16 cellular contexts compared by ENCODE assay signal in the genomic region with DNA sequence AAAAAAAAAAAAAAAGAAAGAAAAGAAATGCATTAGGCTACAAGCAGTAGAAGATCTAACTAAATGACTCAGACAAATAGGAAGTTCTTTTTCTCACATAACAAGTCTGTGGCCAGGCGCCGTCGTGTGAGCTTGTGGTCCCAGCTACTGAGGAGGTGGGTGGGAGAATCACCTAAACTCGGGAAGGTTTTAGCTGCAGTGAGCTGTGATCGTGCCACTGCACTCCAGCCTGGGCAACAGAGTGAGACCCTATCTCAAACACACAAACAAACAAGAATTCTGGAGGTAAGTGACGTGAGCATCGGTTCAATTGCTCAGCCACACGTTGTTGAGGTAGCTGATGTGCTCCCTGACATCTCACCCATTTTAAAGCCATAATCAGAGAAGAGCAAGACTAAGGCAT. TPM values are rescaled to one million over a fixed set of nuclear protein-coding genes. Genes with fewer than 3 reads are reported as not detected.
DNase-seq lines count a peak whose midpoint lies in the region; ATAC-seq, FAIRE-seq and TF ChIP-seq lines count a peak whose summit lies in the region.
"Had no signal": no experiment of that assay in that cellular context is flagged by ENCODE, and none has a peak within 500 bp of the region (broad histone marks: within the 10 kb centered on the region; RNA-seq: fewer than 3 reads in every experiment).

No MANE protein-coding gene starts in this region.

- peaks cover 20% of the 10 kb centered on the region for H3K4me1 Mint-ChIP-seq in stimulated activated memory B cell treated with anti-CD40 and anti-IgM and Interleukin-4, amounts not matched to agents 10 μg/mL and 1 μg/mL and 100 μg/mL, for 72 hours
- H3K4me1 Mint-ChIP-seq: H9 had no signal

- TF ChIP-seq EP300 in HepG2 (IDR thresholded peaks at IDR 0.05; ENCODE audit: low read depth in 2 of 2, low read length in 2 of 2) (no peak), HepG2 (CRISPR knock-in tag; IDR thresholded peaks at IDR 0.05; ENCODE audit: borderline replicate concordance) (no peak)

- TF ChIP-seq CTCF in HepG2 (CRISPR knock-in tag; IDR thresholded peaks at IDR 0.05) = no peak

- no peaks in the 10 kb centered on the region for H3K9me3 ChIP-seq in HepG2 (ENCODE audit: low read length)
- H3K9me3 ChIP-seq: MG63, stomach had no signal

- H3K79me2 ChIP-seq in HepG2 (ENCODE audit: insufficient read depth, low read length) = no peaks in the 10 kb centered on the region

- H4K20me1 ChIP-seq in HepG2 (ENCODE audit: insufficient read depth, low read length) = no peaks in the 10 kb centered on the region

- H3K9ac ChIP-seq in HepG2 (ENCODE audit: insufficient read depth, low read depth, low read length) = no peak overlapping the region

- no TSS peak for BruUV-seq in HepG2 (replicated peaks; lab: Mats Ljungman, UMichigan)

- H3K4me3 Mint-ChIP-seq in stimulated activated memory B cell treated with anti-CD40 and anti-IgM and Interleukin-4, amounts not matched to agents 10 μg/mL and 1 μg/mL and 100 μg/mL, for 72 hours = no peak overlapping the region
- H3K4me3 Mint-ChIP-seq: H9 had no signal

- H2AFZ ChIP-seq in HepG2 (ENCODE audit: low read length) = peak overlapping the region; percentile 56

- DNase-seq in activated T-cell treated with anti-CD3 and anti-CD28 coated beads for 1 hour (ENCODE audit: low read depth) = peak; percentile 6
- no peak for DNase-seq in activated T-cell treated with anti-CD3 and anti-CD28 coated beads for 4 hours
- peak; percentile 3 to 25 (median 7) for DNase-seq in activated CD8-positive, alpha-beta memory T cell treated with anti-CD3 and anti-CD28 coated beads for 48 hours (ENCODE audit: low read depth in 2 of 3, low spot score in 2 of 3)
- DNase-seq in HepG2 (ENCODE audit: low spot score) = no peak
- DNase-seq in globus pallidus (ENCODE audit: low spot score) = no peak
- DNase-seq: caudate nucleus, H9, mesendoderm, MG63, NCI-H526 treated with DMSO at 0.1 percent for 48 hours, SHP77 treated with DMSO at 0.1 percent for 48 hours, stomach had no signal

- H3K9me3 Mint-ChIP-seq in stimulated activated memory B cell treated with anti-CD40 and anti-IgM and Interleukin-4, amounts not matched to agents 10 μg/mL and 1 μg/mL and 100 μg/mL, for 72 hours = no peaks in the 10 kb centered on the region
- H3K9me3 Mint-ChIP-seq: H9 had no signal

- peak overlapping the region in 2 of 3 experiments; percentile 0 to 24; a peak in 1 of 6 replicates for H3K4me3 ChIP-seq in HepG2 (replicated peaks in 1 of 3; ENCODE audit: insufficient read depth in 1 of 3, low read depth in 2 of 3, low read length in 3 of 3)
- H3K4me3 ChIP-seq: MG63, stomach had no signal

- no peaks in the 10 kb centered on the region for H3K36me3 ChIP-seq in HepG2 (replicated peaks in 1 of 2; ENCODE audit: control insufficient read depth in 1 of 2, insufficient read depth in 2 of 2, low read length in 2 of 2)
- H3K36me3 ChIP-seq: MG63, stomach had no signal

- TF ChIP-seq POLR2A in HepG2 (IDR thresholded peaks at IDR 0.05; ENCODE audit: insufficient read depth in 1 of 2, low read depth in 2 of 2, low read length in 2 of 2) = no peak

- CTCF ChIA-PET in HepG2 (lab: Yijun Ruan, JAX; ENCODE audit: low intra/inter-chr PET ratio, low total read pairs) = no interaction called here

- H3K36me3 Mint-ChIP-seq in stimulated activated memory B cell treated with anti-CD40 and anti-IgM and Interleukin-4, amounts not matched to agents 10 μg/mL and 1 μg/mL and 100 μg/mL, for 72 hours = no peaks in the 10 kb centered on the region

- H3K4me1 ChIP-seq in HepG2 (ENCODE audit: insufficient read depth, low read length) = peaks cover 54% of the 10 kb centered on the region
- H3K4me1 ChIP-seq: stomach had no signal

- 25% methylated on average over 8 of the region's 8 CpGs for WGBS in HepG2 (ENCODE audit: low lambda C conversion rate)

- H3K4me2 ChIP-seq in HepG2 (ENCODE audit: low read depth, low read length) = peak overlapping the region; percentile 66

- H3K27me3 ChIP-seq in HepG2 (ENCODE audit: control insufficient read depth in 1 of 2, insufficient read depth in 2 of 2, low read length in 2 of 2) = no peaks in the 10 kb centered on the region; a peak in 2 of 5 replicates
- H3K27me3 ChIP-seq: MG63 had no signal

- ATAC-seq in HepG2 (peak; percentile 24), GM18517 (IDR thresholded peaks at IDR 0.05; ENCODE audit: unreplicated experiment) (no peak), HG02642 (IDR thresholded peaks at IDR 0.05; ENCODE audit: poor library complexity, unreplicated experiment) (no peak)
- ATAC-seq in stimulated activated memory B cell treated with anti-CD40 and anti-IgM and Interleukin-4, amounts not matched to agents 10 μg/mL and 1 μg/mL and 100 μg/mL, for 72 hours = peak; percentile 75
- ATAC-seq: esophagus mucosa had no signal

- POLR2A ChIA-PET in HepG2 (lab: Yijun Ruan, JAX) = interaction anchor here (0.7 to 0.8 kb wide), 2 partner anchors 14 to 66 kb away, joined by 3 to 5 read pairs; no protein-coding TSS in a partner anchor

- no peaks in the 10 kb centered on the region for H3K27me3 Mint-ChIP-seq in stimulated activated memory B cell treated with anti-CD40 and anti-IgM and Interleukin-4, amounts not matched to agents 10 μg/mL and 1 μg/mL and 100 μg/mL, for 72 hours

- H3K27ac ChIP-seq in HepG2 (ENCODE audit: extremely low read length, insufficient read depth, low read length) = no peak overlapping the region
- H3K27ac ChIP-seq: stomach had no signal

- in situ Hi-C loops in HepG2 (cut with HindIII; ENCODE audit: extremely low pct_ligation_motif_present, low pct_unique_long_range_greater_than_20kb) = no loop called here

- H3K27ac Mint-ChIP-seq in stimulated activated memory B cell treated with anti-CD40 and anti-IgM and Interleukin-4, amounts not matched to agents 10 μg/mL and 1 μg/mL and 100 μg/mL, for 72 hours = peak overlapping the region; percentile 7
- H3K27ac Mint-ChIP-seq: H9 had no signal

- no peak for FAIRE-seq in HepG2 (lab: Jason Lieb, UNC)

- intact Hi-C loops in HepG2 (cut with micrococcal nuclease; ENCODE audit: unreplicated experiment) = no loop called here

- no peak for TF ChIP-seq RAD21 in HepG2 (CRISPR knock-in tag; IDR thresholded peaks at IDR 0.05)

TF ChIP-seq in HepG2, 621 proteins besides CTCF, POLR2A, EP300 and RAD21:
- TF ChIP-seq ZMYM4 (CRISPR knock-in tag; IDR thresholded peaks at IDR 0.05) = no peak
- peak; percentile 96 for TF ChIP-seq ZNF121 (CRISPR knock-in tag; IDR thresholded peaks at IDR 0.05)
- TF ChIP-seq ZNF256 (CRISPR knock-in tag; conservative IDR thresholded peaks at IDR 0.05) = no peak
- TF ChIP-seq ZNF354B (CRISPR knock-in tag; IDR thresholded peaks at IDR 0.05) = no peak
- 0 out of 2 replicates have a peak, but pooled peaks have one; percentile 38 for TF ChIP-seq ZMYM3 (CRISPR knock-in tag; IDR thresholded peaks at IDR 0.05)
- TF ChIP-seq TBP (CRISPR knock-in tag; IDR thresholded peaks at IDR 0.05) = no peak
- no peak for TF ChIP-seq ZBTB42 (CRISPR knock-in tag; IDR thresholded peaks at IDR 0.05)
- TF ChIP-seq ZC3H4 (CRISPR knock-in tag; IDR thresholded peaks at IDR 0.05; ENCODE audit: borderline replicate concordance) = no peak
- no peak for TF ChIP-seq ZNF496 (CRISPR knock-in tag; IDR thresholded peaks at IDR 0.05; ENCODE audit: insufficient replicate concordance)
- TF ChIP-seq HDAC6 (IDR thresholded peaks at IDR 0.05; ENCODE audit: low read depth, low read length) = no peak
- no peak for TF ChIP-seq ZNF572 (CRISPR knock-in tag; IDR thresholded peaks at IDR 0.05)

RNA-seq across cellular contexts. Expression of gene SLC23A2, which starts 37.9 kb away (rescaled TPM):
- 26.2 and 42.2 TPM in 2 replicates for total RNA-seq in HepG2 (2016; rRNA removed; fragmentation: Illumina TruSeq; extraction: Trizol)
- 4.3 and 5.6 TPM in 2 replicates for total RNA-seq in HepG2 (2016; cell fraction: cytosol; rRNA removed; fragmentation: Illumina TruSeq; extraction: Trizol; ENCODE audit: low read depth)
- total RNA-seq in HepG2 (2016; cell fraction: insoluble cytoplasmic fraction; rRNA removed; fragmentation: Illumina TruSeq; extraction: Trizol) = 21.6 and 43.4 TPM in 2 replicates
- total RNA-seq in HepG2 (2016; cell fraction: membrane; rRNA removed; fragmentation: Illumina TruSeq; extraction: Trizol) = 13.7 and 14.0 TPM in 2 replicates
- total RNA-seq in HepG2 (2016; cell fraction: nucleus; rRNA removed; fragmentation: Illumina TruSeq; extraction: Trizol) = 55.7 and 64.6 TPM in 2 replicates
- 51.2 and 62.5 TPM in 2 replicates for polyA plus RNA-seq in HepG2 (2011; rRNA removed)
- polyA plus RNA-seq in HepG2 (2011; cell fraction: cytosol; rRNA removed) = 45.9 and 54.4 TPM in 2 replicates
- polyA plus RNA-seq in HepG2 (2011; cell fraction: nucleus; rRNA removed) = 89.0 and 99.9 TPM in 2 replicates
- polyA plus RNA-seq in HepG2 (2012) = 49.8 and 58.0 TPM in 2 replicates
- polyA plus RNA-seq in HepG2 (2016; cell fraction: cytosol; fragmentation: Illumina TruSeq; extraction: Trizol; ENCODE audit: low read depth) = 1.7 TPM in 2 replicates
- 15.4 and 17.3 TPM in 2 replicates for polyA plus RNA-seq in HepG2 (2016; cell fraction: insoluble cytoplasmic fraction; fragmentation: Illumina TruSeq; extraction: Trizol; ENCODE audit: low read depth)
- 4.1 and 4.6 TPM in 2 replicates for polyA plus RNA-seq in HepG2 (2016; cell fraction: membrane; fragmentation: Illumina TruSeq; extraction: Trizol; ENCODE audit: low read depth)
- 65.1 and 71.7 TPM in 2 replicates for polyA plus RNA-seq in HepG2 (2016; cell fraction: nucleus; fragmentation: Illumina TruSeq; extraction: Trizol; ENCODE audit: insufficient read depth, low read depth)
- 17.1 and 162 TPM in 2 replicates for polyA minus RNA-seq in HepG2 (2011; rRNA and poly(A)+ RNA removed; ENCODE audit: low replicate concordance)
- polyA minus RNA-seq in HepG2 (2011; cell fraction: cytosol; rRNA and poly(A)+ RNA removed) = 41.3 and 62.3 TPM in 2 replicates
- 80.1 and 108 TPM in 2 replicates for polyA minus RNA-seq in HepG2 (2011; cell fraction: nucleus; rRNA and poly(A)+ RNA removed)

Comparison
In these comparisons a context has a peak if more than half of its experiments do, and no peak if none do; other contexts are left out.
1. DNase-seq: peak in activated T-cell treated with anti-CD3 and anti-CD28 coated beads for 1 hour (single experiment) and activated CD8-positive, alpha-beta memory T cell treated with anti-CD3 and anti-CD28 coated beads for 48 hours (3 of 3); none in activated T-cell treated with anti-CD3 and anti-CD28 coated beads for 4 hours (single experiment), HepG2 (single experiment) and globus pallidus (single experiment).
2. ATAC-seq: peak in HepG2 (single experiment) and stimulated activated memory B cell treated with anti-CD40 and anti-IgM and Interleukin-4, amounts not matched to agents 10 μg/mL and 1 μg/mL and 100 μg/mL, for 72 hours (single experiment); none in GM18517 (single experiment) and HG02642 (single experiment).